ENCODE assay signal across 15 cellular contexts in genomic region chr16:11035096-11035495, GRCh38.
"Had no signal": no experiment of that assay in that cellular context is flagged by ENCODE, and none has a peak within 500 bp of the region (broad histone marks: within the 10 kb centered on the region; RNA-seq: fewer than 3 reads in every experiment).

No MANE protein-coding gene starts in this region.

- H3K36me3 ChIP-seq: ovary had no signal

- H3K27me3 ChIP-seq: adrenal gland, esophagus muscularis mucosa, ovary, transverse colon had no signal

- H3K27ac ChIP-seq: ovary, psoas muscle had no signal

- H3K4me3 ChIP-seq: adrenal gland, esophagus muscularis mucosa, lung, ovary, psoas muscle, skin epidermis, transverse colon had no signal

- H3K4me1 ChIP-seq: psoas muscle had no signal

- DNase-seq: activated CD4-positive, alpha-beta memory T cell treated with anti-CD3 and anti-CD28 coated beads, Interleukin-2, amount 10 ng/mL, durations not matched to agents 7 days and 5 days; activated CD4-positive, alpha-beta T cell treated with anti-CD3 and anti-CD28 coated beads for 36 hours; activated gamma-delta T cell treated with Interleukin-2 at 50 U/mL for 16 hours; activated T-cell treated with anti-CD3 and anti-CD28 coated beads, Interleukin-2, amount 50 U/mL, for 48 hours; adrenal gland; effector CD8-positive, alpha-beta T cell; naive B cell; ovary; stimulated activated naive CD8-positive, alpha-beta T cell treated with anti-CD3 and anti-CD28 coated beads, Interleukin-15, Interleukin-2, amounts not matched to agents 100 U/mL and 50 U/mL, for 24 hours; transverse colon had no signal

- H3K9me3 ChIP-seq: adrenal gland, esophagus muscularis mucosa, ovary, psoas muscle, transverse colon had no signal

- ATAC-seq: activated CD4-positive, alpha-beta T cell treated with anti-CD3 and anti-CD28 coated beads for 36 hours; activated naive CD4-positive, alpha-beta T cell treated with anti-CD3 and anti-CD28 coated beads, Interleukin-2, amount 50 U/mL, for 72 hours; stimulated activated naive CD8-positive, alpha-beta T cell treated with anti-CD3 and anti-CD28 coated beads, Interleukin-15, Interleukin-2, amounts not matched to agents 100 U/mL and 50 U/mL, for 24 hours had no signal
